8 cellular contexts compared by ENCODE assay signal in genomic region chr14:20680843-20681347, GRCh38.
DNase-seq lines count a peak whose midpoint lies in the region; ATAC-seq and TF ChIP-seq lines count a peak whose summit lies in the region.

No MANE protein-coding gene starts in this region.

- H3K4me1 Mint-ChIP-seq in activated naive CD4-positive, alpha-beta T cell treated with anti-CD3 and anti-CD28 coated beads, Interleukin-2, amount 10 ng/mL, durations not matched to agents 7 days and 5 days, result peaks cover 31% of the 10 kb centered on the region

- H3K36me3 ChIP-seq in neuron (ENCODE audit: insufficient read depth, low read length), result no peaks in the 10 kb centered on the region

- CTCF ChIA-PET in activated naive CD4-positive, alpha-beta T cell treated with anti-CD3 and anti-CD28 coated beads, Interleukin-2, amount 10 ng/mL, durations not matched to agents 7 days and 5 days (lab: Charles Lee), result interaction anchor here (0.8 to 5.2 kb wide), 9 partner anchors 10 to 351 kb away, joined by 3 to 56 read pairs (median 13); partner anchors contain the start of gene PARP2

- no peak overlapping the region for H3K27ac Mint-ChIP-seq in activated naive CD4-positive, alpha-beta T cell treated with anti-CD3 and anti-CD28 coated beads, Interleukin-2, amount 10 ng/mL, durations not matched to agents 7 days and 5 days

- H2AFZ ChIP-seq in neuron (ENCODE audit: low read depth, low read length), result peak overlapping the region; percentile 73

- H3K9me3 ChIP-seq in neuron (ENCODE audit: low read length), result no peaks in the 10 kb centered on the region

- H3K4me1 ChIP-seq in neuron (ENCODE audit: insufficient read depth, low read length), result peaks cover 19% of the 10 kb centered on the region

- H3K4me3 ChIP-seq in coronary artery (peak overlapping the region; percentile 91), neuron (ENCODE audit: low read length) (peak overlapping the region; percentile 76)

- no peak for TF ChIP-seq CTCF in coronary artery (IDR thresholded peaks at IDR 0.05)

- H3K27me3 Mint-ChIP-seq in activated naive CD4-positive, alpha-beta T cell treated with anti-CD3 and anti-CD28 coated beads, Interleukin-2, amount 10 ng/mL, durations not matched to agents 7 days and 5 days, result peaks cover 15% of the 10 kb centered on the region

- peaks cover 6% of the 10 kb centered on the region for H3K27me3 ChIP-seq in neuron (ENCODE audit: insufficient read depth, low read length)

- DNase-seq in activated naive CD4-positive, alpha-beta T cell treated with anti-CD3 and anti-CD28 coated beads, Interleukin-2, amount 10 ng/mL, durations not matched to agents 7 days and 5 days, result peak; percentile 65
- no peak for DNase-seq in activated naive CD4-positive, alpha-beta T cell treated with Interleukin-2 at 50 U/mL for 16 hours
- DNase-seq in coronary artery (ENCODE audit: low spot score) (no peak), NCI-H2227 treated with DMSO at 0.1 percent for 48 hours (lab: John Stamatoyannopoulos, UW) (no peak), SKM-1 treated with dmso at 0.1 percent for 144 hours (lab: John Stamatoyannopoulos, UW; ENCODE audit: unreplicated experiment) (no peak)

- no peak overlapping the region for H3K4me3 Mint-ChIP-seq in activated naive CD4-positive, alpha-beta T cell treated with anti-CD3 and anti-CD28 coated beads, Interleukin-2, amount 10 ng/mL, durations not matched to agents 7 days and 5 days

- no peaks in the 10 kb centered on the region for H3K9me3 Mint-ChIP-seq in activated naive CD4-positive, alpha-beta T cell treated with anti-CD3 and anti-CD28 coated beads, Interleukin-2, amount 10 ng/mL, durations not matched to agents 7 days and 5 days

- peak overlapping the region; percentile 100 for H3K27ac ChIP-seq in coronary artery

- peak; percentile 13 for ATAC-seq in HG03196 (IDR thresholded peaks at IDR 0.05; ENCODE audit: unreplicated experiment)
- ATAC-seq in HG02840 (IDR thresholded peaks at IDR 0.05; ENCODE audit: low FRiP score, unreplicated experiment), result no peak

- no peaks in the 10 kb centered on the region for H3K36me3 Mint-ChIP-seq in activated naive CD4-positive, alpha-beta T cell treated with anti-CD3 and anti-CD28 coated beads, Interleukin-2, amount 10 ng/mL, durations not matched to agents 7 days and 5 days
